In the genomic region with DNA sequence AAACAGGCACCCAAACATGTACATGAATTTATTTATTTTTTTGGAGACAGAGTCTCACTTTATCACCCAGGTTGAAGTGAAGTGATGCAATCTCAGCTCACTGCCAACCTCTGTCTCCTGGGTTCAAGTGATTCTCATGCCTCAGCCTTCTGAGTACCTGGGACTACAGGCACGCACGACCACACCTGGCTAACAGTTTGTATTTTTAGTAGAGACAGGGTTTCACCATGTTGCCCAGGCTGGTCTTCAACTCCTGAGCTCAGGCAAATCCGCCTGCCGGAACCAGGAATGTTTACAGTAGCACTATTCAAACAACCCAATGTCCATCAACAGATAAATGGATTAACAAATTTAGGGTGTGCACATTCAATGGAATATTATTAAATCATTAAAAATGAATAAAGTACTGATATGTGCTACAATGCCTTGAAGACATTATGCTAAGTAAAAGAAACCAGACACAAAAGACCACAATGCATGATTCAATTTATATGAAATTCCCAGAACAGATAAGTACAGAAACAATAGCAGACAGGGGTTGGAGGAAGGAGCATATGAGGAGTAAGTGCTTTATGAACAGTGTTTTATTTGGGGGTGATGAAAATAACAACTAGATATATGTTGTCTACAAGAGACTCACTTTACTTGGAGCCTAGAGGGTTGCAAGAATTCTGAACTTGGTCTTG, we compare ENCODE assay signal across 9 cellular contexts. TPM values are rescaled to one million over a fixed set of nuclear protein-coding genes. Genes with fewer than 3 reads are reported as not detected.
A peak's percentile ranks its signal among the peaks of the same experiment; 100 is the strongest.
DNase-seq lines count a peak whose midpoint lies in the region; ATAC-seq and TF ChIP-seq lines count a peak whose summit lies in the region.
"Had no signal": no experiment of that assay in that cellular context is flagged by ENCODE, and none has a peak within 500 bp of the region (broad histone marks: within the 10 kb centered on the region; RNA-seq: fewer than 3 reads in every experiment).

No MANE protein-coding gene starts in this region.

- H3K9me3 Mint-ChIP-seq in CD4-positive, alpha-beta memory T cell, result peaks cover 0 to 23% (median 14%) of the 10 kb centered on the region in 8 donors
- H3K9me3 Mint-ChIP-seq in MCF 10A (ENCODE audit: unreplicated experiment) (peaks cover 10% of the 10 kb centered on the region), naive B cell (peaks cover 7 to 23% (median 17%) of the 10 kb centered on the region in 7 donors)

- ATAC-seq in naive B cell (ENCODE audit: low read depth in 2 of 2) (no peak), HG03565 (IDR thresholded peaks at IDR 0.05; ENCODE audit: unreplicated experiment) (no peak)

- no peaks in the 10 kb centered on the region for H3K27me3 ChIP-seq in CD4-positive, alpha-beta memory T cell (ENCODE audit: insufficient read depth, low read length)
- H3K27me3 ChIP-seq in uterus, result no peaks in the 10 kb centered on the region
- H3K27me3 ChIP-seq: body of pancreas had no signal

- peaks cover 0 to 1% of the 10 kb centered on the region in 2 donors for H3K27me3 Mint-ChIP-seq in CD4-positive, alpha-beta memory T cell
- no peaks in the 10 kb centered on the region for H3K27me3 Mint-ChIP-seq in MCF 10A (ENCODE audit: insufficient read depth, unreplicated experiment)
- no peaks in the 10 kb centered on the region for H3K27me3 Mint-ChIP-seq in naive B cell

- no TSS peak for BruUV-seq in MCF 10A (replicated peaks; lab: Mats Ljungman, UMichigan)

- TF ChIP-seq POLR2A in uterus (IDR thresholded peaks at IDR 0.05), result no peak

- H3K4me3 Mint-ChIP-seq in CD4-positive, alpha-beta memory T cell, result peak overlapping the region; percentile 95 to 100 (median 98)
- peak overlapping the region; percentile 97 for H3K4me3 Mint-ChIP-seq in MCF 10A (ENCODE audit: unreplicated experiment)
- H3K4me3 Mint-ChIP-seq in naive B cell, result peak overlapping the region; percentile 94 to 100 (median 99)

- CTCF ChIA-PET in CD4-positive, alpha-beta memory T cell (lab: Charles Lee; ENCODE audit: partially characterized antibody), result interaction anchor here (0.9 to 3.4 kb wide), 6 partner anchors 11 to 238 kb away, joined by 3 to 31 read pairs (median 6); no protein-coding TSS in a partner anchor
- CTCF ChIA-PET in MCF 10A (lab: Yijun Ruan, JAX), result interaction anchor here (0.5 to 1.5 kb wide), 12 partner anchors 11 to 266 kb away, joined by 3 to 5 read pairs (median 3); no protein-coding TSS in a partner anchor

- H3K36me3 Mint-ChIP-seq in CD4-positive, alpha-beta memory T cell, result peaks cover 22 to 29% of the 10 kb centered on the region in 2 donors
- H3K36me3 Mint-ChIP-seq in MCF 10A (ENCODE audit: insufficient read depth, unreplicated experiment) (peaks cover 40% of the 10 kb centered on the region), naive B cell (peaks cover 17 to 35% of the 10 kb centered on the region in 2 donors)

- H3K27ac Mint-ChIP-seq in CD4-positive, alpha-beta memory T cell, result peak overlapping the region in 6 of 7 donors; percentile 94 to 99 (median 97)
- H3K27ac Mint-ChIP-seq in MCF 10A (ENCODE audit: low read depth, unreplicated experiment) (peak overlapping the region; percentile 94), naive B cell (peak overlapping the region; percentile 20 to 99 (median 84))

- no peak for DNase-seq in CD4-positive, alpha-beta memory T cell
- DNase-seq in MCF 10A (ENCODE audit: unreplicated experiment) (peak; percentile 17), naive B cell (no peak), NCI-H524 treated with DMSO at 0.1 percent for 48 hours (lab: John Stamatoyannopoulos, UW) (no peak), NCI-H226 (no peak), uterus (no peak)

- POLR2A ChIA-PET in CD4-positive, alpha-beta memory T cell (lab: Charles Lee; ENCODE audit: partially characterized antibody), result interaction anchor here (0.5 to 3.1 kb wide), 10 partner anchors 8 to 835 kb away, joined by 3 to 35 read pairs (median 5); partner anchors contain the start of gene MAPK6
- POLR2A ChIA-PET in MCF 10A (lab: Yijun Ruan, JAX), result interaction anchor here (0.6 to 4.0 kb wide), 32 partner anchors 8 to 538 kb away, joined by 3 to 97 read pairs (median 6); partner anchors contain the start of gene MAPK6

- H3K4me3 ChIP-seq in CD4-positive, alpha-beta memory T cell (ENCODE audit: low read length in 2 of 2), result peak overlapping the region; percentile 93 to 96
- peak overlapping the region in 1 of 2 donors; percentile 71 for H3K4me3 ChIP-seq in uterus

- peaks cover 18% of the 10 kb centered on the region for H3K4me1 ChIP-seq in CD4-positive, alpha-beta memory T cell (ENCODE audit: insufficient read depth, low read length)
- no peaks in the 10 kb centered on the region for H3K4me1 ChIP-seq in uterus

- no peaks in the 10 kb centered on the region for H3K9me3 ChIP-seq in CD4-positive, alpha-beta memory T cell (ENCODE audit: control insufficient read depth in 1 of 2, low read length in 2 of 2)
- H3K9me3 ChIP-seq in KOPT-K1 (ENCODE audit: insufficient read depth, low read length, poor library complexity, severe bottlenecking), result peaks cover 9% of the 10 kb centered on the region
- H3K9me3 ChIP-seq in uterus, result peaks cover 0 to 12% of the 10 kb centered on the region in 2 donors
- H3K9me3 ChIP-seq: body of pancreas had no signal

- peak overlapping the region; percentile 77 for H3K27ac ChIP-seq in CD4-positive, alpha-beta memory T cell (ENCODE audit: low read depth, low read length)
- H3K27ac ChIP-seq in KOPT-K1 (ENCODE audit: low read depth, low read length, poor library complexity, severe bottlenecking) (peak overlapping the region; percentile 82), uterus (no peak overlapping the region)

- H3K36me3 ChIP-seq in CD4-positive, alpha-beta memory T cell (ENCODE audit: insufficient read depth, low read length), result no peaks in the 10 kb centered on the region
- H3K36me3 ChIP-seq in KOPT-K1 (ENCODE audit: insufficient read depth, low read length), result peaks cover 21% of the 10 kb centered on the region
- H3K36me3 ChIP-seq in uterus, result no peaks in the 10 kb centered on the region

- H3K4me1 Mint-ChIP-seq in CD4-positive, alpha-beta memory T cell, result peaks cover 25 to 34% (median 31%) of the 10 kb centered on the region in 4 donors
- H3K4me1 Mint-ChIP-seq in MCF 10A (ENCODE audit: insufficient read depth, unreplicated experiment), result peaks cover 12% of the 10 kb centered on the region
- H3K4me1 Mint-ChIP-seq in naive B cell, result peaks cover 23 to 28% (median 26%) of the 10 kb centered on the region in 3 donors

- intact Hi-C loops in CD4-positive, alpha-beta memory T cell (cut with micrococcal nuclease), result no loop called here
- intact Hi-C loops in MCF 10A (cut with micrococcal nuclease) (loop anchor here (2.0 kb wide), 1 partner anchor 49 kb away; the partner anchor contains the start of gene MAPK6), uterus (cut with DNase I; ENCODE audit: low total_unique reads) (no loop called here)

- TF ChIP-seq CTCF in MCF 10A (IDR thresholded peaks at IDR 0.05; ENCODE audit: unreplicated experiment), result no peak
- no peak for TF ChIP-seq CTCF in uterus (IDR thresholded peaks at IDR 0.05)

RNA-seq across cellular contexts. Expression of gene LEO1, which starts 1.3 kb away (rescaled TPM):
- total RNA-seq in CD4-positive, alpha-beta memory T cell, result 10 to 100 TPM; 21.7 to 22.2 TPM
- 10 to 100 TPM; 12.6 to 28.0 TPM for polyA plus RNA-seq in CD4-positive, alpha-beta memory T cell
- total RNA-seq in MCF 10A (2022), result 24.2 and 29.3 TPM in 2 replicates
- 10 to 100 TPM in 5 of 6 donors, 1 to 10 TPM in 1; 8.0 to 23.9 (median 13.8) TPM for polyA plus RNA-seq in naive B cell (ENCODE audit: low read depth in 6 of 6)
- 10 to 100 TPM in 3 of 4 donors, 1 to 10 TPM in 1; 8.6 to 45.3 (median 27.8) TPM for total RNA-seq in uterus

RNA-seq across cellular contexts. Expression of gene MAPK6, which starts 48.7 kb away (rescaled TPM):
- total RNA-seq in CD4-positive, alpha-beta memory T cell, result 10 to 100 TPM; 18.2 to 24.0 TPM
- polyA plus RNA-seq in CD4-positive, alpha-beta memory T cell, result 1 to 10 TPM; 7.1 to 8.0 TPM
- 106 and 114 TPM in 2 replicates for total RNA-seq in MCF 10A (2022)
- 10 to 100 TPM in 1 of 6 donors, 1 to 10 TPM in 5; 4.2 to 13.6 (median 7.6) TPM for polyA plus RNA-seq in naive B cell (ENCODE audit: low read depth in 6 of 6)
- total RNA-seq in uterus, result 10 to 100 TPM; 11.5 to 47.1 (median 30.0) TPM

Comparison
In these comparisons a context has a peak if more than half of its experiments do, and no peak if none do; other contexts are left out.
1. H3K27ac ChIP-seq: peak in CD4-positive, alpha-beta memory T cell (single experiment) and KOPT-K1 (single experiment); none in uterus (0 of 2).
2. Peak in every context shown above with its lines, with median percentiles within 50 percentile points of each other: H3K27ac Mint-ChIP-seq and H3K4me3 Mint-ChIP-seq.